In the genomic region with DNA sequence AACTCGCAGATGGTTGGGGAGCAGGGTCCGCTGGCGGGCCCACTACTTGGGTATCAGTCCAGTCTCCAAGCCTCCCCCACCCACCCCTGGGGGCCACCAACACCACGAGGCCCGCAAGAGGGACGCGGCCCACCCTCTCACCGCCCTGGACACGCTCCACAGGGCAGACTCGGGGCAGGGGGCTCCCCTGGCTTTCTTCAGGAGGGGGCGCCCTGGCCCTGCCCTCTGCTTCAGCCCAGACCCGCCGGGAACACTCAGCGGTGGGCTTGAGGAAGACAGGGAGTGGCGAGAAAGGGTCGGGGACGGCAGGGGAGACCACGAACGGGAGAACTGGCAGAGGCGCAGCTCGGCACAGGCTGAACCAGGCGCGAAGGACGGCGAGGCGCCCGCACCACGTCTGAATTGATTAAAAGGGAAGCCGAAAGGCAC, we compare ENCODE assay signal across 8 cellular contexts. TPM values are rescaled to one million over a fixed set of nuclear protein-coding genes. Genes with fewer than 3 reads are reported as not detected.
A peak's percentile ranks its signal among the peaks of the same experiment; 100 is the strongest.
DNase-seq lines count a peak whose midpoint lies in the region; ATAC-seq lines count a peak whose summit lies in the region.

No MANE protein-coding gene starts in this region.

- no peak overlapping the region for H3K27ac ChIP-seq in CD4-positive, CD25-positive, alpha-beta regulatory T cell (ENCODE audit: insufficient read depth, low read length, poor library complexity, severe bottlenecking)
- peak overlapping the region; percentile 17 for H3K27ac ChIP-seq in iPS-18a (ENCODE audit: low read length)
- peak overlapping the region; percentile 42 for H3K27ac ChIP-seq in thymus (ENCODE audit: low read depth)

- H3K4me1 Mint-ChIP-seq in CD4-positive, CD25-positive, alpha-beta regulatory T cell: peaks cover 18 to 37% (median 32%) of the 10 kb centered on the region in 4 donors
- peaks cover 31% of the 10 kb centered on the region for H3K4me1 Mint-ChIP-seq in activated T-cell treated with anti-CD3 and anti-CD28 coated beads, Interleukin-2, amount 50 U/mL, for 4 hours (ENCODE audit: low read depth)

- peaks cover 46% of the 10 kb centered on the region for H3K4me1 ChIP-seq in CD4-positive, CD25-positive, alpha-beta regulatory T cell (ENCODE audit: control insufficient read depth, insufficient read depth, low read length, poor library complexity, severe bottlenecking)
- H3K4me1 ChIP-seq in iPS-18a (ENCODE audit: control insufficient read depth, low read depth, low read length) (peaks cover 37% of the 10 kb centered on the region), thymus (ENCODE audit: control insufficient read depth, insufficient read depth, low read length) (peaks cover 16% of the 10 kb centered on the region)

- H3K27me3 ChIP-seq in CD4-positive, CD25-positive, alpha-beta regulatory T cell (ENCODE audit: control insufficient read depth, insufficient read depth, low read length): peaks cover 68% of the 10 kb centered on the region
- H3K27me3 ChIP-seq in iPS-18a (ENCODE audit: control insufficient read depth, insufficient read depth, low read length) (no peaks in the 10 kb centered on the region), thymus (ENCODE audit: control insufficient read depth, insufficient read depth) (peaks cover 70% of the 10 kb centered on the region)

- peak overlapping the region; percentile 88 for H3K9ac ChIP-seq in iPS-18a (ENCODE audit: low read length)

- peaks cover 8 to 9% of the 10 kb centered on the region in 2 experiments for H3K9me3 ChIP-seq in CD4-positive, CD25-positive, alpha-beta regulatory T cell (ENCODE audit: control insufficient read depth in 2 of 2, low read length in 2 of 2)
- H3K9me3 ChIP-seq in iPS-18a (ENCODE audit: control insufficient read depth, low read depth, low read length) (no peaks in the 10 kb centered on the region), thymus (ENCODE audit: control insufficient read depth) (no peaks in the 10 kb centered on the region)

- 1% methylated on average over 29 of the region's 29 CpGs for WGBS in thymus

- H3K27ac Mint-ChIP-seq in CD4-positive, CD25-positive, alpha-beta regulatory T cell: no peak overlapping the region

- peaks cover 76% of the 10 kb centered on the region for H3K27me3 Mint-ChIP-seq in CD4-positive, CD25-positive, alpha-beta regulatory T cell
- H3K27me3 Mint-ChIP-seq in activated T-cell treated with anti-CD3 and anti-CD28 coated beads, Interleukin-2, amount 50 U/mL, for 4 hours (ENCODE audit: low read depth): peaks cover 67% of the 10 kb centered on the region

- peak overlapping the region; percentile 48 to 89 (median 82) for H3K4me3 Mint-ChIP-seq in CD4-positive, CD25-positive, alpha-beta regulatory T cell
- peak overlapping the region; percentile 55 for H3K4me3 Mint-ChIP-seq in activated T-cell treated with anti-CD3 and anti-CD28 coated beads, Interleukin-2, amount 50 U/mL, for 4 hours

- ATAC-seq in CD4-positive, CD25-positive, alpha-beta regulatory T cell (ENCODE audit: low read depth in 2 of 2): peak; percentile 7 to 13
- ATAC-seq in HG03045 (IDR thresholded peaks at IDR 0.05; ENCODE audit: unreplicated experiment): peak; percentile 1
- peak in 1 of 2 donors; percentile 20 for ATAC-seq in activated T-cell treated with anti-CD3 and anti-CD28 coated beads, Interleukin-2, amount 50 U/mL, for 4 hours

- H3K4me3 ChIP-seq in CD4-positive, CD25-positive, alpha-beta regulatory T cell (ENCODE audit: low read depth, low read length): no peak overlapping the region
- H3K4me3 ChIP-seq in iPS-18a (ENCODE audit: low read length) (peak overlapping the region; percentile 94), thymus (ENCODE audit: low read length) (peak overlapping the region; percentile 60)

- H3K9me3 Mint-ChIP-seq in CD4-positive, CD25-positive, alpha-beta regulatory T cell: peaks cover 0 to 10% (median 0%) of the 10 kb centered on the region in 7 donors
- no peaks in the 10 kb centered on the region for H3K9me3 Mint-ChIP-seq in activated T-cell treated with anti-CD3 and anti-CD28 coated beads, Interleukin-2, amount 50 U/mL, for 4 hours

- DNase-seq in CD4-positive, CD25-positive, alpha-beta regulatory T cell: peak in 1 of 3 donors; percentile 19
- peak; percentile 14 for DNase-seq in activated T-cell treated with anti-CD3 and anti-CD28 coated beads, Interleukin-2, amount 50 U/mL, for 4 hours
- DNase-seq in NCI-H1694 treated with DMSO at 0.1 percent for 48 hours (lab: John Stamatoyannopoulos, UW): no peak
- no peak for DNase-seq in Ammon's horn (ENCODE audit: low spot score)
- no peak for DNase-seq in NCI-H2107 treated with DMSO at 0.1 percent for 48 hours (lab: John Stamatoyannopoulos, UW; ENCODE audit: unreplicated experiment)

- H3K36me3 ChIP-seq in CD4-positive, CD25-positive, alpha-beta regulatory T cell (ENCODE audit: control insufficient read depth, insufficient read depth, low read length): no peaks in the 10 kb centered on the region
- H3K36me3 ChIP-seq in iPS-18a (ENCODE audit: control insufficient read depth, low read depth, low read length) (no peaks in the 10 kb centered on the region), thymus (ENCODE audit: control insufficient read depth, insufficient read depth) (no peaks in the 10 kb centered on the region)

- no peaks in the 10 kb centered on the region for H3K36me3 Mint-ChIP-seq in CD4-positive, CD25-positive, alpha-beta regulatory T cell
- no peaks in the 10 kb centered on the region for H3K36me3 Mint-ChIP-seq in activated T-cell treated with anti-CD3 and anti-CD28 coated beads, Interleukin-2, amount 50 U/mL, for 4 hours (ENCODE audit: insufficient read depth)

RNA-seq across cellular contexts. Expression of a gene that starts 1.6 kb away (rescaled TPM):
- total RNA-seq in CD4-positive, CD25-positive, alpha-beta regulatory T cell: 1.7 TPM
- polyA plus RNA-seq in CD4-positive, CD25-positive, alpha-beta regulatory T cell: not detected
- total RNA-seq in activated T-cell treated with anti-CD3 and anti-CD28 coated beads, Interleukin-2, amount 50 U/mL, for 4 hours: under 1 TPM; 0.32 to 0.86 (median 0.43) TPM
- polyA plus RNA-seq in thymus: 3.4 TPM
